8 cellular contexts compared by ENCODE assay signal in genomic region chr14:82710257-82710841, GRCh38.
DNase-seq lines count a peak whose midpoint lies in the region; ATAC-seq, FAIRE-seq and TF ChIP-seq lines count a peak whose summit lies in the region.

No MANE protein-coding gene starts in this region.

- TF ChIP-seq CTCF in bronchial epithelial cell (IDR thresholded peaks at IDR 0.05; ENCODE audit: insufficient read depth, low read length, severe bottlenecking): peak; percentile 85
- TF ChIP-seq CTCF in liver (IDR thresholded peaks at IDR 0.05; ENCODE audit: low read depth, low read length, missing input control): peak; percentile 64
- peak; percentile 50 to 76 (median 69) for TF ChIP-seq CTCF in testis (IDR thresholded peaks at IDR 0.05)

- H3K27ac ChIP-seq in liver (ENCODE audit: low read depth in 1 of 2, low read length in 2 of 2) (no peak overlapping the region), testis (no peak overlapping the region)

- ATAC-seq in HG02870 (IDR thresholded peaks at IDR 0.05; ENCODE audit: unreplicated experiment): peak; percentile 58
- ATAC-seq in GM21737 (IDR thresholded peaks at IDR 0.05; ENCODE audit: unreplicated experiment): no peak

- peak; percentile 37 for DNase-seq in A172 (ENCODE audit: low spot score)
- DNase-seq in ELR (ENCODE audit: low read depth): peak; percentile 34
- peak; percentile 20 for DNase-seq in NOMO-1 treated with DMSO at 0.1 percent for 48 hours (lab: John Stamatoyannopoulos, UW; ENCODE audit: unreplicated experiment)
- peak; percentile 62 for DNase-seq in bronchial epithelial cell (ENCODE audit: low read depth)
- DNase-seq in testis: peak; percentile 85

- 42% methylated on average over 4 of the region's 4 CpGs for WGBS in liver
- WGBS in testis, 2 donors: 46 to 52% methylated on average over 4 of the region's 4 CpGs

- no peak for FAIRE-seq in bronchial epithelial cell (lab: Jason Lieb, UNC)

- H3K9me3 ChIP-seq in liver (ENCODE audit: control insufficient read depth in 4 of 4, low read length in 3 of 4): no peaks in the 10 kb centered on the region
- no peaks in the 10 kb centered on the region for H3K9me3 ChIP-seq in testis

- H3K9ac ChIP-seq in liver (ENCODE audit: low read depth in 1 of 2, low read length in 2 of 2): no peak overlapping the region

- H3K4me3 ChIP-seq in bronchial epithelial cell (ENCODE audit: low read depth, low read length) (no peak overlapping the region), liver (ENCODE audit: low read depth in 1 of 3, low read length in 3 of 3) (no peak overlapping the region), testis (no peak overlapping the region)

- intact Hi-C loops in testis (cut with DNase I; ENCODE audit: low total_unique reads): no loop called here

- H3K27me3 ChIP-seq in bronchial epithelial cell (ENCODE audit: control insufficient read depth, insufficient read depth, low read length) (no peaks in the 10 kb centered on the region), liver (ENCODE audit: control insufficient read depth in 4 of 4, insufficient read depth in 4 of 4, low read length in 3 of 4) (peaks cover 0 to 3% (median 0%) of the 10 kb centered on the region in 4 donors), testis (no peaks in the 10 kb centered on the region)

- peak; percentile 84 to 89 for TF ChIP-seq RAD21 in liver (IDR thresholded peaks at IDR 0.05)

- no peak for TF ChIP-seq POLR2A in testis (IDR thresholded peaks at IDR 0.05)

- H3K4me1 ChIP-seq in liver (ENCODE audit: control insufficient read depth in 4 of 4, insufficient read depth in 4 of 4, low read length in 3 of 4): peaks cover 0 to 1% (median 0%) of the 10 kb centered on the region in 4 donors
- no peaks in the 10 kb centered on the region for H3K4me1 ChIP-seq in testis

- H3K36me3 ChIP-seq in bronchial epithelial cell (ENCODE audit: control insufficient read depth, insufficient read depth, low read length) (no peaks in the 10 kb centered on the region), liver (ENCODE audit: control insufficient read depth in 4 of 4, insufficient read depth in 3 of 4, low read depth in 1 of 4, low read length in 3 of 4) (no peaks in the 10 kb centered on the region), testis (ENCODE audit: low read depth, missing control alignments) (no peaks in the 10 kb centered on the region)

TF ChIP-seq in liver, 16 proteins besides CTCF, POLR2A, EP300 and RAD21:
- TF ChIP-seq SP1 (IDR thresholded peaks at IDR 0.05) (no peak), ZBTB33 (IDR thresholded peaks at IDR 0.05) (no peak), GABPA (IDR thresholded peaks at IDR 0.05 in 1 of 2, conservative IDR thresholded peaks at IDR 0.05 in 1 of 2) (no peak), HNF4G (IDR thresholded peaks at IDR 0.05) (no peak), FOXA1 (IDR thresholded peaks at IDR 0.05) (no peak), FOXA2 (IDR thresholded peaks at IDR 0.05) (no peak), RXRA (IDR thresholded peaks at IDR 0.05) (no peak), MAX (IDR thresholded peaks at IDR 0.05) (no peak), NR2F2 (IDR thresholded peaks at IDR 0.05) (no peak), HNF4A (conservative IDR thresholded peaks at IDR 0.05) (no peak), ATF3 (IDR thresholded peaks at IDR 0.05) (no peak), REST (IDR thresholded peaks at IDR 0.05) (no peak), TAF1 (conservative IDR thresholded peaks at IDR 0.05) (no peak), JUND (IDR thresholded peaks at IDR 0.05) (no peak), YY1 (IDR thresholded peaks at IDR 0.05) (no peak), EGR1 (IDR thresholded peaks at IDR 0.05; ENCODE audit: low read depth in 2 of 2) (no peak)

Comparison
In these comparisons a context has a peak if more than half of its experiments do, and no peak if none do; other contexts are left out.
1. DNase-seq: peak in every context shown above with its lines; median percentile 85 in testis; 62 in bronchial epithelial cell; 37 in A172; 34 in ELR; 20 in NOMO-1 treated with DMSO at 0.1 percent for 48 hours.